ENCODE assay signal across 23 cellular contexts in the genomic region with DNA sequence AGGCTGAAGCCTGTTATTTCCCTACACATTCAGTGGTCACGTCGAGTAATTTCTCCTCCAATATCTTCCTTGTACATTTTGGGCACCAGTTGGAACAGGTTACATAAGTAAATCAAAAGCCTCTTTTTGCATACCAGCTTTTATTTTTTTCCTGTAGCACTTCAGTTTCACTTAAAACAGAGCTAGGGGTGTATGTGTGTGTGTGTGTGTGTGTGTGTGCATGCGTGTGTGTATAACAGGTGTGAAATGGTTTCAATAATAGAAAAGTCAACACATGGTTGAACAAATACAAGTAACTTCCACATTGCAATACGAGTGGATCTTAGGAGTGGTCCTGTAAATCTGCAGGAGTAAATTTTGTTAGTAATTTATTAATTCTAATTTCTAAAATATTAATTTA. TPM values are rescaled to one million over a fixed set of nuclear protein-coding genes. Genes with fewer than 3 reads are reported as not detected.
DNase-seq lines count a peak whose midpoint lies in the region; ATAC-seq lines count a peak whose summit lies in the region.
"Had no signal": no experiment of that assay in that cellular context is flagged by ENCODE, and none has a peak within 500 bp of the region (broad histone marks: within the 10 kb centered on the region; RNA-seq: fewer than 3 reads in every experiment).

No MANE protein-coding gene starts in this region.

- no peak for DNase-seq in activated CD4-positive, alpha-beta T cell treated with anti-CD3 and anti-CD28 coated beads for 36 hours
- DNase-seq in activated CD4-positive, alpha-beta T cell treated with anti-CD3 and anti-CD28 coated beads for 4 hours, result no peak
- DNase-seq in CD4-positive, alpha-beta memory T cell, result no peak
- peak in 2 of 9 donors; percentile 14 to 22 for DNase-seq in naive thymus-derived CD4-positive, alpha-beta T cell
- DNase-seq in AG20443 (ENCODE audit: low spot score) (no peak), dermis blood vessel endothelial cell (no peak)
- DNase-seq in activated CD8-positive, alpha-beta T cell treated with anti-CD3 and anti-CD28 coated beads, Interleukin-2, amount 10 ng/mL, durations not matched to agents 7 days and 5 days, result no peak
- DNase-seq: activated CD4-positive, alpha-beta memory T cell treated with anti-CD3 and anti-CD28 coated beads, Interleukin-2, amount 10 ng/mL, durations not matched to agents 7 days and 5 days; activated gamma-delta T cell; amniotic stem cell; brain microvascular endothelial cell; GOT3; KG1; kidney; MM.1S; NCI-H2029; NCI-H2227 treated with DMSO at 0.1 percent for 48 hours; NCI-H526 treated with DMSO at 0.1 percent for 48 hours; psoas muscle; stomach had no signal

- no peak overlapping the region for H3K27ac ChIP-seq in CD4-positive, alpha-beta memory T cell (ENCODE audit: low read depth, low read length)
- H3K27ac ChIP-seq in naive thymus-derived CD4-positive, alpha-beta T cell (ENCODE audit: low read depth, low read length), result no peak overlapping the region
- H3K27ac ChIP-seq: brain microvascular endothelial cell had no signal

- no peaks in the 10 kb centered on the region for H3K9me3 ChIP-seq in CD4-positive, alpha-beta memory T cell (ENCODE audit: control insufficient read depth in 1 of 2, low read length in 2 of 2)
- no peaks in the 10 kb centered on the region for H3K9me3 ChIP-seq in naive thymus-derived CD4-positive, alpha-beta T cell (ENCODE audit: control insufficient read depth in 2 of 3, low read length in 3 of 3)
- H3K9me3 ChIP-seq: psoas muscle, stomach, thyroid gland had no signal

- H3K4me1 Mint-ChIP-seq in activated CD4-positive, alpha-beta T cell treated with anti-CD3 and anti-CD28 coated beads for 36 hours, result peaks cover 49% of the 10 kb centered on the region
- peaks cover 44 to 73% (median 61%) of the 10 kb centered on the region in 4 donors for H3K4me1 Mint-ChIP-seq in CD4-positive, alpha-beta memory T cell
- H3K4me1 Mint-ChIP-seq in activated T-helper 17 cell treated with anti-CD3 and anti-CD28 coated beads, Interleukin-2, amount 50 U/mL, for 72 hours, result peaks cover 42% of the 10 kb centered on the region
- peaks cover 37 to 75% (median 65%) of the 10 kb centered on the region in 7 donors for H3K4me1 Mint-ChIP-seq in naive thymus-derived CD4-positive, alpha-beta T cell
- peaks cover 37% of the 10 kb centered on the region for H3K4me1 Mint-ChIP-seq in activated CD8-positive, alpha-beta T cell treated with anti-CD3 and anti-CD28 coated beads, Interleukin-2, amount 10 ng/mL, durations not matched to agents 7 days and 5 days (ENCODE audit: low read depth)

- no peaks in the 10 kb centered on the region for H3K9me3 Mint-ChIP-seq in activated CD4-positive, alpha-beta T cell treated with anti-CD3 and anti-CD28 coated beads for 36 hours (ENCODE audit: low read depth)
- H3K9me3 Mint-ChIP-seq in CD4-positive, alpha-beta memory T cell, result peaks cover 0 to 8% (median 0%) of the 10 kb centered on the region in 8 donors
- no peaks in the 10 kb centered on the region for H3K9me3 Mint-ChIP-seq in activated T-helper 17 cell treated with anti-CD3 and anti-CD28 coated beads, Interleukin-2, amount 50 U/mL, for 72 hours
- H3K9me3 Mint-ChIP-seq in naive thymus-derived CD4-positive, alpha-beta T cell, result peaks cover 0 to 8% (median 0%) of the 10 kb centered on the region in 11 donors
- no peaks in the 10 kb centered on the region for H3K9me3 Mint-ChIP-seq in activated CD8-positive, alpha-beta T cell treated with anti-CD3 and anti-CD28 coated beads, Interleukin-2, amount 10 ng/mL, durations not matched to agents 7 days and 5 days (ENCODE audit: insufficient read depth)
- H3K9me3 Mint-ChIP-seq: activated CD4-positive, alpha-beta memory T cell treated with anti-CD3 and anti-CD28 coated beads, Interleukin-2, amount 10 ng/mL, durations not matched to agents 7 days and 5 days had no signal

- no peak for ATAC-seq in activated CD4-positive, alpha-beta T cell treated with anti-CD3 and anti-CD28 coated beads for 36 hours
- no peak for ATAC-seq in activated T-helper 17 cell treated with anti-CD3 and anti-CD28 coated beads, Interleukin-2, amount 50 U/mL, for 72 hours (replicated peaks)
- ATAC-seq in naive thymus-derived CD4-positive, alpha-beta T cell, result no peak
- ATAC-seq in activated CD8-positive, alpha-beta T cell treated with anti-CD3 and anti-CD28 coated beads, Interleukin-2, amount 10 ng/mL, durations not matched to agents 7 days and 5 days, result no peak
- ATAC-seq: activated CD4-positive, CD25-positive, alpha-beta regulatory T cell treated with anti-CD3 and anti-CD28 coated beads, Interleukin-2, amount 50 U/mL, for 24 hours; psoas muscle had no signal

- peak overlapping the region; percentile 78 for H3K27ac Mint-ChIP-seq in activated CD4-positive, alpha-beta T cell treated with anti-CD3 and anti-CD28 coated beads for 36 hours
- H3K27ac Mint-ChIP-seq in CD4-positive, alpha-beta memory T cell, result peak overlapping the region in 5 of 7 donors; percentile 23 to 77 (median 65)
- peak overlapping the region; percentile 56 for H3K27ac Mint-ChIP-seq in activated T-helper 17 cell treated with anti-CD3 and anti-CD28 coated beads, Interleukin-2, amount 50 U/mL, for 72 hours
- peak overlapping the region in 6 of 9 donors; percentile 62 to 98 (median 68) for H3K27ac Mint-ChIP-seq in naive thymus-derived CD4-positive, alpha-beta T cell
- no peak overlapping the region for H3K27ac Mint-ChIP-seq in activated CD8-positive, alpha-beta T cell treated with anti-CD3 and anti-CD28 coated beads, Interleukin-2, amount 10 ng/mL, durations not matched to agents 7 days and 5 days
- H3K27ac Mint-ChIP-seq: activated CD4-positive, alpha-beta memory T cell treated with anti-CD3 and anti-CD28 coated beads, Interleukin-2, amount 10 ng/mL, durations not matched to agents 7 days and 5 days had no signal

- no peaks in the 10 kb centered on the region for H3K27me3 ChIP-seq in CD4-positive, alpha-beta memory T cell (ENCODE audit: insufficient read depth, low read length)
- no peaks in the 10 kb centered on the region for H3K27me3 ChIP-seq in naive thymus-derived CD4-positive, alpha-beta T cell (ENCODE audit: control insufficient read depth in 2 of 2, insufficient read depth in 2 of 2, low read length in 2 of 2)
- H3K27me3 ChIP-seq: brain microvascular endothelial cell, stomach, thyroid gland had no signal

- intact Hi-C loops in activated CD4-positive, alpha-beta T cell treated with anti-CD3 and anti-CD28 coated beads for 36 hours (cut with DNase I, micrococcal nuclease), result loop anchor here (5.0 to 10.0 kb wide), 5 partner anchors 251 to 949 kb away; partner anchors contain the start of genes GDAP2 (in 1 of the 2), TTF2 (in 1 of the 2) and WDR3 (in 1 of the 2)
- intact Hi-C loops in CD4-positive, alpha-beta memory T cell (cut with micrococcal nuclease), result loop anchor here (10.0 kb wide), 2 partner anchors 91 to 299 kb away; partner anchors contain the start of gene TTF2
- intact Hi-C loops in naive thymus-derived CD4-positive, alpha-beta T cell (cut with micrococcal nuclease), result loop anchor here in 1 of 2 donors (10.0 kb wide), 1 partner anchor 359 kb away; the partner anchor contains the start of gene CD101

- peaks cover 65% of the 10 kb centered on the region for H3K4me1 ChIP-seq in CD4-positive, alpha-beta memory T cell (ENCODE audit: insufficient read depth, low read length)
- peaks cover 14 to 26% of the 10 kb centered on the region in 2 donors for H3K4me1 ChIP-seq in naive thymus-derived CD4-positive, alpha-beta T cell (ENCODE audit: control insufficient read depth in 2 of 2, insufficient read depth in 2 of 2, low read length in 2 of 2)

- CTCF ChIA-PET in activated CD4-positive, alpha-beta T cell treated with anti-CD3 and anti-CD28 coated beads for 36 hours (lab: Charles Lee), result interaction anchor here (1.1 kb wide), 1 partner anchor 271 kb away, joined by 4 read pairs; no protein-coding TSS in a partner anchor
- CTCF ChIA-PET in CD4-positive, alpha-beta memory T cell (lab: Charles Lee; ENCODE audit: partially characterized antibody), result no interaction called here
- CTCF ChIA-PET in naive thymus-derived CD4-positive, alpha-beta T cell (lab: Charles Lee), result no interaction called here
- CTCF ChIA-PET in activated CD8-positive, alpha-beta T cell treated with anti-CD3 and anti-CD28 coated beads, Interleukin-2, amount 10 ng/mL, durations not matched to agents 7 days and 5 days (lab: Charles Lee), result interaction anchor here (1.3 kb wide), 1 partner anchor 24 kb away, joined by 4 read pairs; no protein-coding TSS in a partner anchor

- H3K36me3 Mint-ChIP-seq in activated CD4-positive, alpha-beta T cell treated with anti-CD3 and anti-CD28 coated beads for 36 hours (ENCODE audit: low read depth), result peaks cover 5% of the 10 kb centered on the region
- H3K36me3 Mint-ChIP-seq in CD4-positive, alpha-beta memory T cell, result peaks cover 0 to 15% of the 10 kb centered on the region in 2 donors
- peaks cover 12% of the 10 kb centered on the region for H3K36me3 Mint-ChIP-seq in activated T-helper 17 cell treated with anti-CD3 and anti-CD28 coated beads, Interleukin-2, amount 50 U/mL, for 72 hours (ENCODE audit: low read depth)
- peaks cover 0 to 4% (median 0%) of the 10 kb centered on the region in 5 donors for H3K36me3 Mint-ChIP-seq in naive thymus-derived CD4-positive, alpha-beta T cell
- H3K36me3 Mint-ChIP-seq in activated CD8-positive, alpha-beta T cell treated with anti-CD3 and anti-CD28 coated beads, Interleukin-2, amount 10 ng/mL, durations not matched to agents 7 days and 5 days (ENCODE audit: low read depth), result peaks cover 7% of the 10 kb centered on the region

- POLR2A ChIA-PET in activated CD4-positive, alpha-beta T cell treated with anti-CD3 and anti-CD28 coated beads for 36 hours (lab: Charles Lee), result no interaction called here
- POLR2A ChIA-PET in CD4-positive, alpha-beta memory T cell (lab: Charles Lee; ENCODE audit: partially characterized antibody), result interaction anchor here (1.6 kb wide), 1 partner anchor 21 kb away, joined by 3 read pairs; no protein-coding TSS in a partner anchor
- POLR2A ChIA-PET in naive thymus-derived CD4-positive, alpha-beta T cell (lab: Charles Lee), result no interaction called here
- POLR2A ChIA-PET in activated CD8-positive, alpha-beta T cell treated with anti-CD3 and anti-CD28 coated beads, Interleukin-2, amount 10 ng/mL, durations not matched to agents 7 days and 5 days (lab: Charles Lee), result no interaction called here

- H3K36me3 ChIP-seq in CD4-positive, alpha-beta memory T cell (ENCODE audit: insufficient read depth, low read length), result no peaks in the 10 kb centered on the region
- peaks cover 0 to 6% (median 0%) of the 10 kb centered on the region in 3 experiments for H3K36me3 ChIP-seq in naive thymus-derived CD4-positive, alpha-beta T cell (ENCODE audit: control insufficient read depth in 2 of 3, insufficient read depth in 3 of 3, low read length in 3 of 3)
- H3K36me3 ChIP-seq: brain microvascular endothelial cell, stomach, thyroid gland had no signal

- no peaks in the 10 kb centered on the region for H3K27me3 Mint-ChIP-seq in activated CD4-positive, alpha-beta T cell treated with anti-CD3 and anti-CD28 coated beads for 36 hours
- no peaks in the 10 kb centered on the region for H3K27me3 Mint-ChIP-seq in CD4-positive, alpha-beta memory T cell
- H3K27me3 Mint-ChIP-seq in activated T-helper 17 cell treated with anti-CD3 and anti-CD28 coated beads, Interleukin-2, amount 50 U/mL, for 72 hours, result no peaks in the 10 kb centered on the region
- peaks cover 0 to 3% (median 0%) of the 10 kb centered on the region in 5 donors for H3K27me3 Mint-ChIP-seq in naive thymus-derived CD4-positive, alpha-beta T cell
- no peaks in the 10 kb centered on the region for H3K27me3 Mint-ChIP-seq in activated CD8-positive, alpha-beta T cell treated with anti-CD3 and anti-CD28 coated beads, Interleukin-2, amount 10 ng/mL, durations not matched to agents 7 days and 5 days (ENCODE audit: low read depth)

- H3K4me3 Mint-ChIP-seq in activated CD4-positive, alpha-beta T cell treated with anti-CD3 and anti-CD28 coated beads for 36 hours, result no peak overlapping the region
- H3K4me3 Mint-ChIP-seq in CD4-positive, alpha-beta memory T cell, result peak overlapping the region in 5 of 8 donors; percentile 12 to 70 (median 62)
- peak overlapping the region; percentile 68 for H3K4me3 Mint-ChIP-seq in activated T-helper 17 cell treated with anti-CD3 and anti-CD28 coated beads, Interleukin-2, amount 50 U/mL, for 72 hours
- peak overlapping the region in 3 of 10 donors; percentile 21 to 47 (median 39) for H3K4me3 Mint-ChIP-seq in naive thymus-derived CD4-positive, alpha-beta T cell
- H3K4me3 Mint-ChIP-seq in activated CD8-positive, alpha-beta T cell treated with anti-CD3 and anti-CD28 coated beads, Interleukin-2, amount 10 ng/mL, durations not matched to agents 7 days and 5 days, result no peak overlapping the region
- H3K4me3 Mint-ChIP-seq: activated CD4-positive, alpha-beta memory T cell treated with anti-CD3 and anti-CD28 coated beads, Interleukin-2, amount 10 ng/mL, durations not matched to agents 7 days and 5 days had no signal

- H3K4me3 ChIP-seq in CD4-positive, alpha-beta memory T cell (ENCODE audit: low read length in 2 of 2), result no peak overlapping the region
- H3K4me3 ChIP-seq in naive thymus-derived CD4-positive, alpha-beta T cell (ENCODE audit: low read length), result no peak overlapping the region
- H3K4me3 ChIP-seq: stomach, thyroid gland had no signal

RNA-seq across cellular contexts. Expression of gene MAN1A2, which starts 3.0 kb away (rescaled TPM):
- 10 to 100 TPM; 18.5 to 20.4 TPM for total RNA-seq in activated CD4-positive, alpha-beta T cell treated with anti-CD3 and anti-CD28 coated beads for 36 hours
- total RNA-seq in CD4-positive, alpha-beta memory T cell, result 10 to 100 TPM; 57.0 to 66.5 TPM
- polyA plus RNA-seq in CD4-positive, alpha-beta memory T cell, result 10 to 100 TPM; 17.5 to 24.1 TPM
- total RNA-seq in activated T-helper 17 cell treated with anti-CD3 and anti-CD28 coated beads, Interleukin-2, amount 50 U/mL, for 72 hours, result 10 to 100 TPM; 26.1 to 26.5 TPM
- total RNA-seq in naive thymus-derived CD4-positive, alpha-beta T cell, result 10 to 100 TPM; 40.4 to 63.4 (median 47.1) TPM
- 10 to 100 TPM; 10.5 to 20.9 TPM for polyA plus RNA-seq in naive thymus-derived CD4-positive, alpha-beta T cell
- 10 to 100 TPM; 32.8 to 33.2 TPM for total RNA-seq in activated CD8-positive, alpha-beta T cell treated with anti-CD3 and anti-CD28 coated beads, Interleukin-2, amount 10 ng/mL, durations not matched to agents 7 days and 5 days
- 51.4 and 58.8 TPM in 2 replicates for total RNA-seq in dermis blood vessel endothelial cell

Comparison
In these comparisons a context has a peak if more than half of its experiments do, and no peak if none do; other contexts are left out.
1. H3K4me3 Mint-ChIP-seq: peak in CD4-positive, alpha-beta memory T cell (5 of 8) and activated T-helper 17 cell treated with anti-CD3 and anti-CD28 coated beads, Interleukin-2, amount 50 U/mL, for 72 hours (single experiment); none in activated CD4-positive, alpha-beta T cell treated with anti-CD3 and anti-CD28 coated beads for 36 hours (single experiment) and activated CD8-positive, alpha-beta T cell treated with anti-CD3 and anti-CD28 coated beads, Interleukin-2, amount 10 ng/mL, durations not matched to agents 7 days and 5 days (single experiment).
2. CTCF ChIA-PET loops: an anchor here in activated CD4-positive, alpha-beta T cell treated with anti-CD3 and anti-CD28 coated beads for 36 hours (1.1 kb wide) and activated CD8-positive, alpha-beta T cell treated with anti-CD3 and anti-CD28 coated beads, Interleukin-2, amount 10 ng/mL, durations not matched to agents 7 days and 5 days (1.3 kb wide); none called in CD4-positive, alpha-beta memory T cell and naive thymus-derived CD4-positive, alpha-beta T cell.